In the genomic region with DNA sequence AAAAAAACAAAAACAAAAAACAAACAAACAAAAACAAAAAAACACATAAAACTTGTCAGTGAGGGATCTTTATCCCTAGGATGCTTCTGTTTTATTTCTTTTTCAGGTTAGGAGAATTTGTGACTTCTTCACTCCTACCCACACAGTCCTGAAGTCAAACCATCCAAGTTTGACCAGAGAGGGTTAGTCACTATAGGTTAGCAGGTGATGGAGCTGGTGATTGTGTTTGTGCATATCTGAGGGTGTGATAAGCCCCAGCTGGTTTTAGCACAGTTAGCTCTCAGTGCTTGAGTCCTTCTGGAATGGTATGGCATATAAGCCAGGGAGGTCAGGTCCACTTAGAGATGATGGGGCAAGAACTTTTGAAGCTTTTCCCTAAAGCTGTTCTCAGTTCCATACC, we compare ENCODE assay signal across 24 cellular contexts. TPM values are rescaled to one million over a fixed set of nuclear protein-coding genes. Genes with fewer than 3 reads are reported as not detected.
DNase-seq lines count a peak whose midpoint lies in the region; ATAC-seq lines count a peak whose summit lies in the region.
"Had no signal": no experiment of that assay in that cellular context is flagged by ENCODE, and none has a peak within 500 bp of the region (broad histone marks: within the 10 kb centered on the region; RNA-seq: fewer than 3 reads in every experiment).

No MANE protein-coding gene starts in this region.

- no peak for DNase-seq in activated naive CD4-positive, alpha-beta T cell treated with anti-CD3 and anti-CD28 coated beads for 36 hours
- DNase-seq in activated naive CD4-positive, alpha-beta T cell (lab: John Stamatoyannopoulos, UW) = no peak
- DNase-seq in NCI-H1048 (lab: John Stamatoyannopoulos, UW) = no peak
- DNase-seq in left cardiac atrium = no peak
- no peak for DNase-seq in Ammon's horn (ENCODE audit: low spot score)
- DNase-seq: ACHN; activated CD4-positive, CD25-positive, alpha-beta regulatory T cell treated with anti-CD3 and anti-CD28 coated beads, Interleukin-2, amount 50 U/mL, for 72 hours; Caco-2; central memory CD4-positive, alpha-beta T cell; dermis blood vessel endothelial cell; midbrain; NCI-H1092 treated with DMSO at 0.1 percent for 48 hours; NCI-H2029; NCI-H226; posterior cingulate gyrus; right lobe of liver; SHP77; substantia nigra had no signal

- intact Hi-C loops in activated naive CD4-positive, alpha-beta T cell treated with anti-CD3 and anti-CD28 coated beads for 36 hours (cut with micrococcal nuclease) = loop anchor here (1.0 kb wide), 2 partner anchors 9 to 25 kb away; no protein-coding TSS in a partner anchor
- intact Hi-C loops in left cardiac atrium (cut with DNase I) = no loop called here

- CTCF ChIA-PET in activated naive CD4-positive, alpha-beta T cell treated with anti-CD3 and anti-CD28 coated beads for 36 hours (lab: Charles Lee) = interaction anchor here (0.6 to 2.4 kb wide), 8 partner anchors 12 to 88 kb away, joined by 3 to 8 read pairs (median 4); no protein-coding TSS in a partner anchor

- H3K9me3 Mint-ChIP-seq in activated naive CD4-positive, alpha-beta T cell treated with anti-CD3 and anti-CD28 coated beads for 36 hours = no peaks in the 10 kb centered on the region
- H3K9me3 Mint-ChIP-seq in activated T-helper 17 cell treated with anti-CD3 and anti-CD28 coated beads, Interleukin-2, amount 50 U/mL, for 72 hours = no peaks in the 10 kb centered on the region
- no peaks in the 10 kb centered on the region for H3K9me3 Mint-ChIP-seq in stimulated activated naive CD8-positive, alpha-beta T cell treated with anti-CD3 and anti-CD28 coated beads, Interleukin-15, Interleukin-2, amounts not matched to agents 100 ng/mL and 50 ng/mL, for 24 hours

- H3K27me3 Mint-ChIP-seq in activated naive CD4-positive, alpha-beta T cell treated with anti-CD3 and anti-CD28 coated beads for 36 hours (ENCODE audit: low read depth) = no peaks in the 10 kb centered on the region
- H3K27me3 Mint-ChIP-seq in activated T-helper 17 cell treated with anti-CD3 and anti-CD28 coated beads, Interleukin-2, amount 50 U/mL, for 72 hours = no peaks in the 10 kb centered on the region
- H3K27me3 Mint-ChIP-seq in stimulated activated naive CD8-positive, alpha-beta T cell treated with anti-CD3 and anti-CD28 coated beads, Interleukin-15, Interleukin-2, amounts not matched to agents 100 ng/mL and 50 ng/mL, for 24 hours = no peaks in the 10 kb centered on the region

- H3K27ac Mint-ChIP-seq in activated naive CD4-positive, alpha-beta T cell treated with anti-CD3 and anti-CD28 coated beads for 36 hours = peak overlapping the region; percentile 5
- H3K27ac Mint-ChIP-seq in activated T-helper 17 cell treated with anti-CD3 and anti-CD28 coated beads, Interleukin-2, amount 50 U/mL, for 72 hours = peak overlapping the region; percentile 72
- H3K27ac Mint-ChIP-seq in stimulated activated naive CD8-positive, alpha-beta T cell treated with anti-CD3 and anti-CD28 coated beads, Interleukin-15, Interleukin-2, amounts not matched to agents 100 ng/mL and 50 ng/mL, for 24 hours = peak overlapping the region; percentile 84

- H3K4me1 Mint-ChIP-seq in activated naive CD4-positive, alpha-beta T cell treated with anti-CD3 and anti-CD28 coated beads for 36 hours (ENCODE audit: low read depth) = peaks cover 52% of the 10 kb centered on the region
- peaks cover 15% of the 10 kb centered on the region for H3K4me1 Mint-ChIP-seq in activated T-helper 17 cell treated with anti-CD3 and anti-CD28 coated beads, Interleukin-2, amount 50 U/mL, for 72 hours
- H3K4me1 Mint-ChIP-seq in stimulated activated naive CD8-positive, alpha-beta T cell treated with anti-CD3 and anti-CD28 coated beads, Interleukin-15, Interleukin-2, amounts not matched to agents 100 ng/mL and 50 ng/mL, for 24 hours (ENCODE audit: low read depth) = peaks cover 66% of the 10 kb centered on the region
- H3K4me1 Mint-ChIP-seq: neural crest cell had no signal

- H3K4me3 Mint-ChIP-seq in activated naive CD4-positive, alpha-beta T cell treated with anti-CD3 and anti-CD28 coated beads for 36 hours = no peak overlapping the region
- H3K4me3 Mint-ChIP-seq in activated T-helper 17 cell treated with anti-CD3 and anti-CD28 coated beads, Interleukin-2, amount 50 U/mL, for 72 hours = peak overlapping the region; percentile 66
- H3K4me3 Mint-ChIP-seq in stimulated activated naive CD8-positive, alpha-beta T cell treated with anti-CD3 and anti-CD28 coated beads, Interleukin-15, Interleukin-2, amounts not matched to agents 100 ng/mL and 50 ng/mL, for 24 hours = no peak overlapping the region
- H3K4me3 Mint-ChIP-seq: neural crest cell had no signal

- no peaks in the 10 kb centered on the region for H3K36me3 Mint-ChIP-seq in activated naive CD4-positive, alpha-beta T cell treated with anti-CD3 and anti-CD28 coated beads for 36 hours (ENCODE audit: low read depth)
- no peaks in the 10 kb centered on the region for H3K36me3 Mint-ChIP-seq in activated T-helper 17 cell treated with anti-CD3 and anti-CD28 coated beads, Interleukin-2, amount 50 U/mL, for 72 hours (ENCODE audit: low read depth)
- H3K36me3 Mint-ChIP-seq in stimulated activated naive CD8-positive, alpha-beta T cell treated with anti-CD3 and anti-CD28 coated beads, Interleukin-15, Interleukin-2, amounts not matched to agents 100 ng/mL and 50 ng/mL, for 24 hours (ENCODE audit: low read depth) = no peaks in the 10 kb centered on the region

- ATAC-seq in HG02759 (IDR thresholded peaks at IDR 0.05; ENCODE audit: unreplicated experiment) (peak; percentile 46), left cardiac atrium (no peak)
- peak; percentile 96 for ATAC-seq in activated T-helper 17 cell treated with anti-CD3 and anti-CD28 coated beads, Interleukin-2, amount 50 U/mL, for 72 hours (replicated peaks)
- ATAC-seq: HepG2, left lobe of liver had no signal

RNA-seq across cellular contexts. Expression of a gene that starts 11.8 kb away (rescaled TPM):
- total RNA-seq in activated naive CD4-positive, alpha-beta T cell treated with anti-CD3 and anti-CD28 coated beads for 36 hours = 100 to 1,000 TPM; 213 to 226 TPM
- total RNA-seq in activated T-helper 17 cell treated with anti-CD3 and anti-CD28 coated beads, Interleukin-2, amount 50 U/mL, for 72 hours = 100 to 1,000 TPM; 253 to 343 TPM
- total RNA-seq in left cardiac atrium = 1 to 10 TPM; 4.4 to 9.2 TPM
- total RNA-seq: Caco-2, HepG2 had no signal

Comparison
In these comparisons a context has a peak if more than half of its experiments do, and no peak if none do; other contexts are left out.
1. H3K27ac Mint-ChIP-seq: peak in every context shown above with its lines; median percentile 84 in stimulated activated naive CD8-positive, alpha-beta T cell treated with anti-CD3 and anti-CD28 coated beads, Interleukin-15, Interleukin-2, amounts not matched to agents 100 ng/mL and 50 ng/mL, for 24 hours; 72 in activated T-helper 17 cell treated with anti-CD3 and anti-CD28 coated beads, Interleukin-2, amount 50 U/mL, for 72 hours; 5 in activated naive CD4-positive, alpha-beta T cell treated with anti-CD3 and anti-CD28 coated beads for 36 hours.
2. ATAC-seq: peak in HG02759 (single experiment) and activated T-helper 17 cell treated with anti-CD3 and anti-CD28 coated beads, Interleukin-2, amount 50 U/mL, for 72 hours (single experiment); none in left cardiac atrium (0 of 2).
3. RNA of a gene that starts 11.8 kb away (total RNA-seq): 253 to 343 TPM in activated T-helper 17 cell treated with anti-CD3 and anti-CD28 coated beads, Interleukin-2, amount 50 U/mL, for 72 hours and 213 to 226 TPM in activated naive CD4-positive, alpha-beta T cell treated with anti-CD3 and anti-CD28 coated beads for 36 hours; 4.4 to 9.2 TPM in left cardiac atrium; every median in the first group is over 10 times any median in the second.